In the genomic region with DNA sequence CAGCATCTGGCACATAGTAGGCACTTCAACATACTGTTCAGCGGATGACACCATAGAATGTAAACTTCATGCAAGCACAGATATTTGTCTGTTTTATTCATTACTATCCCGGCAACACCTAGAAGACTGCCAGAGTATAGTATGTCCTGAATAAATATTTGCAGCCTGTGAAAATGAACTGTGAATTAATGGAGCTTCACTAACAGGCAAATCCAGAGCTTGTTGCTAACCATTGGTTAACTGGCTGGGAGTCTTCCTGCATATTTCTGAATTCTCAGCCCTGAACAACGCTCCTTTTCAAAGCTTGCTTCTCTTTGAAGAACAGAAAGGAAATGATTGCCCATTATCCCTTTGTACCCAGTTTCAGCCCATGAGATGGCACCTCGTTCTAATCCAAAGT, we compare ENCODE assay signal across 17 cellular contexts.
DNase-seq lines count a peak whose midpoint lies in the region; FAIRE-seq and TF ChIP-seq lines count a peak whose summit lies in the region.
"Had no signal": no experiment of that assay in that cellular context is flagged by ENCODE, and none has a peak within 500 bp of the region (broad histone marks: within the 10 kb centered on the region; RNA-seq: fewer than 3 reads in every experiment).

No MANE protein-coding gene starts in this region.

- H4K20me1 ChIP-seq in astrocyte (ENCODE audit: insufficient read depth, low read length), result no peaks in the 10 kb centered on the region

- no peak for DNase-seq in activated T-cell treated with anti-CD3 and anti-CD28 coated beads, Interleukin-2, amount 50 U/mL, for 24 hours
- DNase-seq in activated T-cell treated with anti-CD3 and anti-CD28 coated beads, Interleukin-2, amount 50 U/mL, for 48 hours, result no peak
- peak; percentile 54 for DNase-seq in NCI-H69 (lab: John Stamatoyannopoulos, UW)
- no peak for DNase-seq in astrocyte (ENCODE audit: low read depth)
- DNase-seq in mesenchymal stem cell, result no peak
- no peak for DNase-seq in coronary artery (ENCODE audit: low spot score)
- no peak for DNase-seq in NOMO-1 treated with dmso at 0.1 percent for 144 hours (lab: John Stamatoyannopoulos, UW; ENCODE audit: unreplicated experiment)
- DNase-seq in HFFc6, result no peak
- DNase-seq: ACHN; CD8-positive, alpha-beta memory T cell; GDM1; H9; NCI-H1436; NCI-H524 treated with DMSO at 0.1 percent for 48 hours had no signal

- H3K9me3 ChIP-seq in astrocyte (ENCODE audit: insufficient read depth, low read depth, low read length) (no peaks in the 10 kb centered on the region), mesenchymal stem cell (ENCODE audit: control insufficient read depth, low read length) (no peaks in the 10 kb centered on the region)

- no peak overlapping the region for H4K91ac ChIP-seq in mesenchymal stem cell (ENCODE audit: low read length)

- no peak overlapping the region for H3K4me3 ChIP-seq in astrocyte (ENCODE audit: insufficient read depth, low read depth, low read length)
- no peak overlapping the region for H3K4me3 ChIP-seq in mesenchymal stem cell (ENCODE audit: insufficient read depth in 1 of 2, low read depth in 1 of 2, low read length in 2 of 2)
- no peak overlapping the region for H3K4me3 ChIP-seq in coronary artery
- H3K4me3 ChIP-seq: GM12878 had no signal

- H3K4me1 ChIP-seq in astrocyte (ENCODE audit: insufficient read depth, low read length) (no peaks in the 10 kb centered on the region), mesenchymal stem cell (ENCODE audit: control insufficient read depth, insufficient read depth, low read depth, low read length) (peaks cover 12% of the 10 kb centered on the region)

- H3K9ac ChIP-seq in astrocyte (ENCODE audit: low read length) (no peak overlapping the region), mesenchymal stem cell (ENCODE audit: low read length) (no peak overlapping the region)
- H3K9ac ChIP-seq: KMS-11 had no signal

- H2BK120ac ChIP-seq in mesenchymal stem cell (ENCODE audit: low read depth, low read length), result no peak overlapping the region

- H3K23ac ChIP-seq in mesenchymal stem cell (ENCODE audit: low read length in 2 of 2), result no peak overlapping the region

- no peak overlapping the region for H3K18ac ChIP-seq in mesenchymal stem cell (ENCODE audit: low read depth in 1 of 2, low read length in 2 of 2)

- no peak overlapping the region for H3K4me3 Mint-ChIP-seq in activated T-cell treated with anti-CD3 and anti-CD28 coated beads, Interleukin-2, amount 50 U/mL, for 24 hours
- H3K4me3 Mint-ChIP-seq in astrocyte (ENCODE audit: unreplicated experiment), result no peak overlapping the region
- no peak overlapping the region for H3K4me3 Mint-ChIP-seq in HFFc6
- H3K4me3 Mint-ChIP-seq: B cell, H9 had no signal

- H3K27ac Mint-ChIP-seq in activated T-cell treated with anti-CD3 and anti-CD28 coated beads, Interleukin-2, amount 50 U/mL, for 24 hours, result peak overlapping the region; percentile 81
- H3K27ac Mint-ChIP-seq in astrocyte (ENCODE audit: unreplicated experiment) (no peak overlapping the region), HFFc6 (no peak overlapping the region)
- H3K27ac Mint-ChIP-seq: B cell, H9 had no signal

- peak overlapping the region; percentile 24 for H3K4me2 ChIP-seq in astrocyte (ENCODE audit: low read length)
- no peak overlapping the region for H3K4me2 ChIP-seq in mesenchymal stem cell (ENCODE audit: low read length, poor library complexity, severe bottlenecking)
- H3K4me2 ChIP-seq: KMS-11 had no signal

- peaks cover 70% of the 10 kb centered on the region for H3K4me1 Mint-ChIP-seq in activated T-cell treated with anti-CD3 and anti-CD28 coated beads, Interleukin-2, amount 50 U/mL, for 24 hours (ENCODE audit: low read depth)
- H3K4me1 Mint-ChIP-seq in astrocyte (ENCODE audit: low read depth, unreplicated experiment), result peaks cover 10% of the 10 kb centered on the region
- no peaks in the 10 kb centered on the region for H3K4me1 Mint-ChIP-seq in HFFc6 (ENCODE audit: low read depth)
- H3K4me1 Mint-ChIP-seq: B cell had no signal

- FAIRE-seq in astrocyte (lab: Jason Lieb, UNC), result no peak

- H3K27me3 Mint-ChIP-seq in activated T-cell treated with anti-CD3 and anti-CD28 coated beads, Interleukin-2, amount 50 U/mL, for 24 hours, result no peaks in the 10 kb centered on the region
- H3K27me3 Mint-ChIP-seq in astrocyte (ENCODE audit: low read depth, unreplicated experiment), result peaks cover 17% of the 10 kb centered on the region
- peaks cover 3% of the 10 kb centered on the region; the same call in 1 of the 2 replicates for H3K27me3 Mint-ChIP-seq in HFFc6 (ENCODE audit: insufficient read depth)

- H4K8ac ChIP-seq in mesenchymal stem cell (ENCODE audit: low read length), result no peak overlapping the region

- no peaks in the 10 kb centered on the region for H3K79me2 ChIP-seq in astrocyte (ENCODE audit: insufficient read depth, low read length)

- H3K36me3 Mint-ChIP-seq in activated T-cell treated with anti-CD3 and anti-CD28 coated beads, Interleukin-2, amount 50 U/mL, for 24 hours (ENCODE audit: low read depth), result peaks cover 5% of the 10 kb centered on the region
- peaks cover 6% of the 10 kb centered on the region for H3K36me3 Mint-ChIP-seq in astrocyte (ENCODE audit: low read depth, unreplicated experiment)
- no peaks in the 10 kb centered on the region for H3K36me3 Mint-ChIP-seq in HFFc6 (ENCODE audit: low read depth)

- H3K79me1 ChIP-seq in mesenchymal stem cell (replicated peaks; ENCODE audit: low read length, poor library complexity, severe bottlenecking), result peaks cover 3% of the 10 kb centered on the region

- H2AK5ac ChIP-seq in mesenchymal stem cell (ENCODE audit: low read length, severe bottlenecking), result peak overlapping the region; percentile 19

- peaks cover 3% of the 10 kb centered on the region for H3K9me3 Mint-ChIP-seq in activated T-cell treated with anti-CD3 and anti-CD28 coated beads, Interleukin-2, amount 50 U/mL, for 24 hours
- peaks cover 7% of the 10 kb centered on the region for H3K9me3 Mint-ChIP-seq in astrocyte (ENCODE audit: unreplicated experiment)
- peaks cover 28% of the 10 kb centered on the region for H3K9me3 Mint-ChIP-seq in HFFc6
- H3K9me3 Mint-ChIP-seq: CD8-positive, alpha-beta memory T cell; H9 had no signal

- no peak overlapping the region for H3K27ac ChIP-seq in astrocyte (ENCODE audit: low read depth, low read length)
- H3K27ac ChIP-seq in mesenchymal stem cell (ENCODE audit: low read length, poor library complexity, severe bottlenecking), result no peak overlapping the region
- no peak overlapping the region for H3K27ac ChIP-seq in coronary artery
- H3K27ac ChIP-seq: KMS-11 had no signal

- H3K36me3 ChIP-seq in astrocyte (ENCODE audit: insufficient read depth, low read length) (no peaks in the 10 kb centered on the region), mesenchymal stem cell (ENCODE audit: control insufficient read depth in 1 of 2, insufficient read depth in 2 of 2, low read depth in 1 of 2, low read length in 2 of 2) (no peaks in the 10 kb centered on the region)

- H2BK15ac ChIP-seq in mesenchymal stem cell (ENCODE audit: low read depth, poor library complexity, severe bottlenecking), result no peak overlapping the region

- no peak for TF ChIP-seq CTCF in astrocyte (IDR thresholded peaks at IDR 0.05; ENCODE audit: insufficient read depth, low read depth, low read length)
- no peak for TF ChIP-seq CTCF in coronary artery (IDR thresholded peaks at IDR 0.05)
- TF ChIP-seq CTCF in HFFc6 (IDR thresholded peaks at IDR 0.05), result no peak

- no peak overlapping the region for H3K4ac ChIP-seq in mesenchymal stem cell (ENCODE audit: low read depth in 1 of 2, low read length in 2 of 2)

- no peak overlapping the region for H2AFZ ChIP-seq in astrocyte (ENCODE audit: low read depth, low read length)
- H2AFZ ChIP-seq in mesenchymal stem cell (ENCODE audit: low read depth, low read length), result no peak overlapping the region

- no peaks in the 10 kb centered on the region for H3K27me3 ChIP-seq in astrocyte (ENCODE audit: insufficient read depth, low read length)
- peaks cover 3 to 5% of the 10 kb centered on the region in 2 experiments for H3K27me3 ChIP-seq in mesenchymal stem cell (ENCODE audit: control insufficient read depth in 1 of 2, insufficient read depth in 1 of 2, low read length in 2 of 2)

- 73% methylated on average over 3 of the region's 4 CpGs for WGBS in mesenchymal stem cell

- H2BK5ac ChIP-seq in mesenchymal stem cell (ENCODE audit: low read depth, low read length, poor library complexity, severe bottlenecking), result no peak overlapping the region

- no peak overlapping the region for H2BK12ac ChIP-seq in mesenchymal stem cell (ENCODE audit: low read length in 2 of 2)

- H3K14ac ChIP-seq in mesenchymal stem cell (ENCODE audit: low read length in 2 of 2), result no peak overlapping the region
